ENCODE assay signal across 1 cellular context in the genomic region with DNA sequence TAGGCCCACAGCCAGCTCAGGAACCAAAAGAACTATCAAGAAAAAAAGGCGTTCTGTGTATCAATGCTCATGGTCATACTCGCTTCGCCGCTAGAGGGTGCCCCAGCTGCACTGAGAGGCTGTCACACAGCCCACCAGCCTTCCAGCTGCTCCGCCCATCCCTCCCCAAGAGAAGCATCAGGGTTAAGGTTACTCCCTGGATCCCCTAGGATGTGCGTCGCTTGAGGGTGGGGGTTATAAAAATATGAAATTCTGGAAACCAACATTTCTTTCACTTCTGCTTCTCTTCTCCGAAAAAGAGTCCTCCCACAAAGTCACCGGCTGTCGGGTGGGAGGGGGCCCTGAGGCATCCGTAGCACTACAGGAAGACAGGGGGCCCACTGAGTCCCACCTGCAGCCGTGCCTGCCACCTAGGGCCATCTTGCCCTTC.
TF ChIP-seq lines count a peak whose summit lies in the region.

No MANE protein-coding gene starts in this region.

TF ChIP-seq in HEK293, 187 proteins besides CTCF, POLR2A, EP300 and RAD21 (continued from another document and continues in another):
- TF ChIP-seq, protein P1, sequence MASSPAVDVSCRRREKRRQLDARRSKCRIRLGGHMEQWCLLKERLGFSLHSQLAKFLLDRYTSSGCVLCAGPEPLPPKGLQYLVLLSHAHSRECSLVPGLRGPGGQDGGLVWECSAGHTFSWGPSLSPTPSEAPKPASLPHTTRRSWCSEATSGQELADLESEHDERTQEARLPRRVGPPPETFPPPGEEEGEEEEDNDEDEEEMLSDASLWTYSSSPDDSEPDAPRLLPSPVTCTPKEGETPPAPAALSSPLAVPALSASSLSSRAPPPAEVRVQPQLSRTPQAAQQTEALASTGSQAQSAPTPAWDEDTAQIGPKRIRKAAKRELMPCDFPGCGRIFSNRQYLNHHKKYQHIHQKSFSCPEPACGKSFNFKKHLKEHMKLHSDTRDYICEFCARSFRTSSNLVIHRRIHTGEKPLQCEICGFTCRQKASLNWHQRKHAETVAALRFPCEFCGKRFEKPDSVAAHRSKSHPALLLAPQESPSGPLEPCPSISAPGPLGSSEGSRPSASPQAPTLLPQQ (tag by site-specific recombination; IDR thresholded peaks at IDR 0.05), result peak; percentile 72
- TF ChIP-seq ZNF660 (tag by site-specific recombination; IDR thresholded peaks at IDR 0.05) (peak; percentile 74), IKZF3 (tag by site-specific recombination; IDR thresholded peaks at IDR 0.05) (peak; percentile 94), ZNF544 (tag by site-specific recombination; IDR thresholded peaks at IDR 0.05) (no peak), ZNF121 (tag by site-specific recombination; IDR thresholded peaks at IDR 0.05) (no peak), ZNF248 (tag by site-specific recombination; IDR thresholded peaks at IDR 0.05) (no peak), ZXDB (tag by site-specific recombination; IDR thresholded peaks at IDR 0.05) (0 out of 2 replicates have a peak, but pooled peaks have one; percentile 9), ZNF600 (tag by site-specific recombination; IDR thresholded peaks at IDR 0.05) (no peak), ZFP3 (tag by site-specific recombination; IDR thresholded peaks at IDR 0.05; ENCODE audit: low read depth) (no peak), ZNF311 (tag by site-specific recombination; IDR thresholded peaks at IDR 0.05; ENCODE audit: borderline replicate concordance) (no peak), ZNF416 (tag by site-specific recombination; IDR thresholded peaks at IDR 0.05) (no peak), SETDB1 (IDR thresholded peaks at IDR 0.05; ENCODE audit: insufficient read length, low read length) (no peak), ZNF341 (tag by site-specific recombination; IDR thresholded peaks at IDR 0.05; ENCODE audit: low read depth) (peak; percentile 70), ZNF521 (tag by site-specific recombination; IDR thresholded peaks at IDR 0.05) (no peak), ZNF776 (tag by site-specific recombination; IDR thresholded peaks at IDR 0.05; ENCODE audit: borderline replicate concordance) (no peak), ZNF202 (tag by site-specific recombination; IDR thresholded peaks at IDR 0.05; ENCODE audit: borderline replicate concordance) (no peak), ZBTB21 (tag by site-specific recombination; IDR thresholded peaks at IDR 0.05) (no peak), ZNF112 (tag by site-specific recombination; IDR thresholded peaks at IDR 0.05) (no peak), ZNF19 (tag by site-specific recombination; IDR thresholded peaks at IDR 0.05; ENCODE audit: low read depth) (no peak), ZEB2 (tag by site-specific recombination; IDR thresholded peaks at IDR 0.05) (no peak; the same call in 1 of the 2 replicates), ZNF654 (tag by site-specific recombination; IDR thresholded peaks at IDR 0.05; ENCODE audit: low read depth) (peak; percentile 84), OSR2 (tag by site-specific recombination; IDR thresholded peaks at IDR 0.05) (no peak), ZNF391 (tag by site-specific recombination; IDR thresholded peaks at IDR 0.05; ENCODE audit: borderline replicate concordance, low read depth) (no peak), ZNF114 (tag by site-specific recombination; IDR thresholded peaks at IDR 0.05) (no peak), ZNF510 (tag by site-specific recombination; IDR thresholded peaks at IDR 0.05; ENCODE audit: insufficient replicate concordance) (no peak), ZNF423 (tag by site-specific recombination; IDR thresholded peaks at IDR 0.05) (no peak), ZNF266 (tag by site-specific recombination; IDR thresholded peaks at IDR 0.05; ENCODE audit: low read depth) (no peak), ZFP37 (tag by site-specific recombination; IDR thresholded peaks at IDR 0.05) (no peak), ZNF843 (tag by site-specific recombination; IDR thresholded peaks at IDR 0.05) (no peak), ZNF664 (tag by site-specific recombination; IDR thresholded peaks at IDR 0.05) (no peak), SP7 (tag by site-specific recombination; IDR thresholded peaks at IDR 0.05) (peak; percentile 28), ZNF155 (tag by site-specific recombination; IDR thresholded peaks at IDR 0.05) (no peak), GLI2 (tag by site-specific recombination; IDR thresholded peaks at IDR 0.05; ENCODE audit: borderline replicate concordance, low read depth) (no peak), ZNF571 (tag by site-specific recombination; IDR thresholded peaks at IDR 0.05) (no peak), KLF16 (tag by site-specific recombination; IDR thresholded peaks at IDR 0.05) (0 out of 2 replicates have a peak, but pooled peaks have one; percentile 40)
- TF ChIP-seq, protein P2, sequence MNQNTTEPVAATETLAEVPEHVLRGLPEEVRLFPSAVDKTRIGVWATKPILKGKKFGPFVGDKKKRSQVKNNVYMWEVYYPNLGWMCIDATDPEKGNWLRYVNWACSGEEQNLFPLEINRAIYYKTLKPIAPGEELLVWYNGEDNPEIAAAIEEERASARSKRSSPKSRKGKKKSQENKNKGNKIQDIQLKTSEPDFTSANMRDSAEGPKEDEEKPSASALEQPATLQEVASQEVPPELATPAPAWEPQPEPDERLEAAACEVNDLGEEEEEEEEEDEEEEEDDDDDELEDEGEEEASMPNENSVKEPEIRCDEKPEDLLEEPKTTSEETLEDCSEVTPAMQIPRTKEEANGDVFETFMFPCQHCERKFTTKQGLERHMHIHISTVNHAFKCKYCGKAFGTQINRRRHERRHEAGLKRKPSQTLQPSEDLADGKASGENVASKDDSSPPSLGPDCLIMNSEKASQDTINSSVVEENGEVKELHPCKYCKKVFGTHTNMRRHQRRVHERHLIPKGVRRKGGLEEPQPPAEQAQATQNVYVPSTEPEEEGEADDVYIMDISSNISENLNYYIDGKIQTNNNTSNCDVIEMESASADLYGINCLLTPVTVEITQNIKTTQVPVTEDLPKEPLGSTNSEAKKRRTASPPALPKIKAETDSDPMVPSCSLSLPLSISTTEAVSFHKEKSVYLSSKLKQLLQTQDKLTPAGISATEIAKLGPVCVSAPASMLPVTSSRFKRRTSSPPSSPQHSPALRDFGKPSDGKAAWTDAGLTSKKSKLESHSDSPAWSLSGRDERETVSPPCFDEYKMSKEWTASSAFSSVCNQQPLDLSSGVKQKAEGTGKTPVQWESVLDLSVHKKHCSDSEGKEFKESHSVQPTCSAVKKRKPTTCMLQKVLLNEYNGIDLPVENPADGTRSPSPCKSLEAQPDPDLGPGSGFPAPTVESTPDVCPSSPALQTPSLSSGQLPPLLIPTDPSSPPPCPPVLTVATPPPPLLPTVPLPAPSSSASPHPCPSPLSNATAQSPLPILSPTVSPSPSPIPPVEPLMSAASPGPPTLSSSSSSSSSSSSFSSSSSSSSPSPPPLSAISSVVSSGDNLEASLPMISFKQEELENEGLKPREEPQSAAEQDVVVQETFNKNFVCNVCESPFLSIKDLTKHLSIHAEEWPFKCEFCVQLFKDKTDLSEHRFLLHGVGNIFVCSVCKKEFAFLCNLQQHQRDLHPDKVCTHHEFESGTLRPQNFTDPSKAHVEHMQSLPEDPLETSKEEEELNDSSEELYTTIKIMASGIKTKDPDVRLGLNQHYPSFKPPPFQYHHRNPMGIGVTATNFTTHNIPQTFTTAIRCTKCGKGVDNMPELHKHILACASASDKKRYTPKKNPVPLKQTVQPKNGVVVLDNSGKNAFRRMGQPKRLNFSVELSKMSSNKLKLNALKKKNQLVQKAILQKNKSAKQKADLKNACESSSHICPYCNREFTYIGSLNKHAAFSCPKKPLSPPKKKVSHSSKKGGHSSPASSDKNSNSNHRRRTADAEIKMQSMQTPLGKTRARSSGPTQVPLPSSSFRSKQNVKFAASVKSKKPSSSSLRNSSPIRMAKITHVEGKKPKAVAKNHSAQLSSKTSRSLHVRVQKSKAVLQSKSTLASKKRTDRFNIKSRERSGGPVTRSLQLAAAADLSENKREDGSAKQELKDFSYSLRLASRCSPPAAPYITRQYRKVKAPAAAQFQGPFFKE (tag by site-specific recombination; IDR thresholded peaks at IDR 0.05; ENCODE audit: borderline replicate concordance), result no peak
- TF ChIP-seq, protein P3, sequence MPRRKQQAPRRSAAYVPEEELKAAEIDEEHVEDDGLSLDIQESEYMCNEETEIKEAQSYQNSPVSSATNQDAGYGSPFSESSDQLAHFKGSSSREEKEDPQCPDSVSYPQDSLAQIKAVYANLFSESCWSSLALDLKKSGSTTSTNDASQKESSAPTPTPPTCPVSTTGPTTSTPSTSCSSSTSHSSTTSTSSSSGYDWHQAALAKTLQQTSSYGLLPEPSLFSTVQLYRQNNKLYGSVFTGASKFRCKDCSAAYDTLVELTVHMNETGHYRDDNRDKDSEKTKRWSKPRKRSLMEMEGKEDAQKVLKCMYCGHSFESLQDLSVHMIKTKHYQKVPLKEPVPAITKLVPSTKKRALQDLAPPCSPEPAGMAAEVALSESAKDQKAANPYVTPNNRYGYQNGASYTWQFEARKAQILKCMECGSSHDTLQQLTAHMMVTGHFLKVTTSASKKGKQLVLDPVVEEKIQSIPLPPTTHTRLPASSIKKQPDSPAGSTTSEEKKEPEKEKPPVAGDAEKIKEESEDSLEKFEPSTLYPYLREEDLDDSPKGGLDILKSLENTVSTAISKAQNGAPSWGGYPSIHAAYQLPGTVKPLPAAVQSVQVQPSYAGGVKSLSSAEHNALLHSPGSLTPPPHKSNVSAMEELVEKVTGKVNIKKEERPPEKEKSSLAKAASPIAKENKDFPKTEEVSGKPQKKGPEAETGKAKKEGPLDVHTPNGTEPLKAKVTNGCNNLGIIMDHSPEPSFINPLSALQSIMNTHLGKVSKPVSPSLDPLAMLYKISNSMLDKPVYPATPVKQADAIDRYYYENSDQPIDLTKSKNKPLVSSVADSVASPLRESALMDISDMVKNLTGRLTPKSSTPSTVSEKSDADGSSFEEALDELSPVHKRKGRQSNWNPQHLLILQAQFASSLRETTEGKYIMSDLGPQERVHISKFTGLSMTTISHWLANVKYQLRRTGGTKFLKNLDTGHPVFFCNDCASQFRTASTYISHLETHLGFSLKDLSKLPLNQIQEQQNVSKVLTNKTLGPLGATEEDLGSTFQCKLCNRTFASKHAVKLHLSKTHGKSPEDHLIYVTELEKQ (tag by site-specific recombination; IDR thresholded peaks at IDR 0.05; ENCODE audit: borderline replicate concordance), result no peak
- TF ChIP-seq, protein P4, sequence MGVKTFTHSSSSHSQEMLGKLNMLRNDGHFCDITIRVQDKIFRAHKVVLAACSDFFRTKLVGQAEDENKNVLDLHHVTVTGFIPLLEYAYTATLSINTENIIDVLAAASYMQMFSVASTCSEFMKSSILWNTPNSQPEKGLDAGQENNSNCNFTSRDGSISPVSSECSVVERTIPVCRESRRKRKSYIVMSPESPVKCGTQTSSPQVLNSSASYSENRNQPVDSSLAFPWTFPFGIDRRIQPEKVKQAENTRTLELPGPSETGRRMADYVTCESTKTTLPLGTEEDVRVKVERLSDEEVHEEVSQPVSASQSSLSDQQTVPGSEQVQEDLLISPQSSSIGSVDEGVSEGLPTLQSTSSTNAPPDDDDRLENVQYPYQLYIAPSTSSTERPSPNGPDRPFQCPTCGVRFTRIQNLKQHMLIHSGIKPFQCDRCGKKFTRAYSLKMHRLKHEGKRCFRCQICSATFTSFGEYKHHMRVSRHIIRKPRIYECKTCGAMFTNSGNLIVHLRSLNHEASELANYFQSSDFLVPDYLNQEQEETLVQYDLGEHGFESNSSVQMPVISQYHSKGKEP (tag by site-specific recombination; IDR thresholded peaks at IDR 0.05), result no peak
- TF ChIP-seq, protein P5, sequence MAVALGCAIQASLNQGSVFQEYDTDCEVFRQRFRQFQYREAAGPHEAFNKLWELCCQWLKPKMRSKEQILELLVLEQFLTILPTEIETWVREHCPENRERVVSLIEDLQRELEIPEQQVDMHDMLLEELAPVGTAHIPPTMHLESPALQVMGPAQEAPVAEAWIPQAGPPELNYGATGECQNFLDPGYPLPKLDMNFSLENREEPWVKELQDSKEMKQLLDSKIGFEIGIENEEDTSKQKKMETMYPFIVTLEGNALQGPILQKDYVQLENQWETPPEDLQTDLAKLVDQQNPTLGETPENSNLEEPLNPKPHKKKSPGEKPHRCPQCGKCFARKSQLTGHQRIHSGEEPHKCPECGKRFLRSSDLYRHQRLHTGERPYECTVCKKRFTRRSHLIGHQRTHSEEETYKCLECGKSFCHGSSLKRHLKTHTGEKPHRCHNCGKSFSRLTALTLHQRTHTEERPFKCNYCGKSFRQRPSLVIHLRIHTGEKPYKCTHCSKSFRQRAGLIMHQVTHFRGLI (tag by site-specific recombination; IDR thresholded peaks at IDR 0.05), result no peak
- TF ChIP-seq, protein P6, sequence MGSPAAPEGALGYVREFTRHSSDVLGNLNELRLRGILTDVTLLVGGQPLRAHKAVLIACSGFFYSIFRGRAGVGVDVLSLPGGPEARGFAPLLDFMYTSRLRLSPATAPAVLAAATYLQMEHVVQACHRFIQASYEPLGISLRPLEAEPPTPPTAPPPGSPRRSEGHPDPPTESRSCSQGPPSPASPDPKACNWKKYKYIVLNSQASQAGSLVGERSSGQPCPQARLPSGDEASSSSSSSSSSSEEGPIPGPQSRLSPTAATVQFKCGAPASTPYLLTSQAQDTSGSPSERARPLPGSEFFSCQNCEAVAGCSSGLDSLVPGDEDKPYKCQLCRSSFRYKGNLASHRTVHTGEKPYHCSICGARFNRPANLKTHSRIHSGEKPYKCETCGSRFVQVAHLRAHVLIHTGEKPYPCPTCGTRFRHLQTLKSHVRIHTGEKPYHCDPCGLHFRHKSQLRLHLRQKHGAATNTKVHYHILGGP (tag by site-specific recombination; IDR thresholded peaks at IDR 0.05), result no peak
- TF ChIP-seq, protein P7, sequence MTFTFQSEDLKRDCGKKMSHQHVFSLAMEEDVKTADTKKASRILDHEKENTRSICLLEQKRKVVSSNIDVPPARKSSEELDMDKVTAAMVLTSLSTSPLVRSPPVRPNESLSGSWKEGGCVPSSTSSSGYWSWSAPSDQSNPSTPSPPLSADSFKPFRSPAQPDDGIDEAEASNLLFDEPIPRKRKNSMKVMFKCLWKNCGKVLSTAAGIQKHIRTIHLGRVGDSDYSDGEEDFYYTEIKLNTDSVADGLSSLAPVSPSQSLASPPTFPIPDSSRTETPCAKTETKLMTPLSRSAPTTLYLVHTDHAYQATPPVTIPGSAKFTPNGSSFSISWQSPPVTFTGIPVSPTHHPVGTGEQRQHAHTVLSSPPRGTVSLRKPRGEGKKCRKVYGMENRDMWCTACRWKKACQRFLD (tag by site-specific recombination; IDR thresholded peaks at IDR 0.05), result no peak
